In genomic region chr1:23902611-23903278, GRCh38 we compare ENCODE assay signal across 11 cellular contexts. TPM values are rescaled to one million over a fixed set of nuclear protein-coding genes. Genes with fewer than 3 reads are reported as not detected.
DNase-seq lines count a peak whose midpoint lies in the region; ATAC-seq lines count a peak whose summit lies in the region.
"Had no signal": no experiment of that assay in that cellular context is flagged by ENCODE, and none has a peak within 500 bp of the region (broad histone marks: within the 10 kb centered on the region; RNA-seq: fewer than 3 reads in every experiment).

No MANE protein-coding gene starts in this region.

- no peak overlapping the region for H3K18ac ChIP-seq in mesendoderm (ENCODE audit: low read length)

- 13 to 14% methylated on average over 78 of the region's 78 CpGs for WGBS in ectodermal cell, 2 experiments
- no CpG with 5 or more reads among the region's 78 CpGs for WGBS in mesendoderm (ENCODE audit: extremely low coverage, insufficient coverage, low lambda C conversion rate)

- H3K36me3 ChIP-seq in ectodermal cell (ENCODE audit: control insufficient read depth, insufficient read depth, low read length), result no peaks in the 10 kb centered on the region
- no peaks in the 10 kb centered on the region for H3K36me3 ChIP-seq in mesendoderm (ENCODE audit: control insufficient read depth, insufficient read depth, low read length)
- no peaks in the 10 kb centered on the region for H3K36me3 ChIP-seq in subcutaneous abdominal adipose tissue (ENCODE audit: control insufficient read depth in 5 of 5, insufficient read depth in 5 of 5, low read length in 5 of 5)
- H3K36me3 ChIP-seq: uterus had no signal

- no peak overlapping the region for H3K4me3 Mint-ChIP-seq in activated CD8-positive, alpha-beta T cell treated with anti-CD3 and anti-CD28 coated beads, Interleukin-2, amount 10 ng/mL, durations not matched to agents 7 days and 5 days

- no peak overlapping the region for H4K8ac ChIP-seq in mesendoderm (ENCODE audit: low read depth, low read length)

- H3K9ac ChIP-seq in mesendoderm (ENCODE audit: low read length), result no peak overlapping the region
- H3K9ac ChIP-seq in subcutaneous abdominal adipose tissue (ENCODE audit: low read length in 5 of 5), result no peak overlapping the region

- H2BK15ac ChIP-seq in mesendoderm (replicated peaks; ENCODE audit: low read depth), result no peak overlapping the region

- H3K4me3 ChIP-seq in ectodermal cell (ENCODE audit: insufficient read depth, low read depth, low read length) (peak overlapping the region; percentile 34), mesendoderm (ENCODE audit: low read length) (no peak overlapping the region), subcutaneous abdominal adipose tissue (ENCODE audit: low read depth in 1 of 5, low read length in 5 of 5) (peak overlapping the region in 4 of 5 donors; percentile 17 to 51 (median 40))

- peak overlapping the region; percentile 34 for H3K56ac ChIP-seq in mesendoderm (ENCODE audit: low read length)

- H3K79me1 ChIP-seq in mesendoderm (ENCODE audit: low read length), result no peaks in the 10 kb centered on the region

- H3K23ac ChIP-seq in mesendoderm (ENCODE audit: low read length), result no peak overlapping the region

- H3K36me3 Mint-ChIP-seq in activated CD8-positive, alpha-beta T cell treated with anti-CD3 and anti-CD28 coated beads, Interleukin-2, amount 10 ng/mL, durations not matched to agents 7 days and 5 days (ENCODE audit: low read depth), result peaks cover 14% of the 10 kb centered on the region

- no peaks in the 10 kb centered on the region for H3K9me3 Mint-ChIP-seq in activated CD8-positive, alpha-beta T cell treated with anti-CD3 and anti-CD28 coated beads, Interleukin-2, amount 10 ng/mL, durations not matched to agents 7 days and 5 days (ENCODE audit: insufficient read depth)

- H2AK5ac ChIP-seq in mesendoderm (ENCODE audit: low read length), result no peak overlapping the region

- H3K79me2 ChIP-seq in mesendoderm (ENCODE audit: control insufficient read depth, insufficient read depth, low read length), result no peaks in the 10 kb centered on the region

- peak overlapping the region; percentile 46 for H3K4me2 ChIP-seq in mesendoderm (ENCODE audit: low read length)

- peaks cover 48% of the 10 kb centered on the region for H3K27me3 ChIP-seq in ectodermal cell (ENCODE audit: control insufficient read depth, insufficient read depth, low read length, poor library complexity, severe bottlenecking)
- H3K27me3 ChIP-seq in mesendoderm (ENCODE audit: insufficient read depth, low read length, poor library complexity), result peaks cover 14% of the 10 kb centered on the region
- H3K27me3 ChIP-seq in subcutaneous abdominal adipose tissue (ENCODE audit: control insufficient read depth in 5 of 5, insufficient read depth in 4 of 5, low read length in 5 of 5), result peaks cover 9 to 29% (median 20%) of the 10 kb centered on the region in 5 donors

- no peak for ATAC-seq in activated CD8-positive, alpha-beta T cell treated with anti-CD3 and anti-CD28 coated beads, Interleukin-2, amount 10 ng/mL, durations not matched to agents 7 days and 5 days

- no peaks in the 10 kb centered on the region for H3K9me3 ChIP-seq in ectodermal cell (ENCODE audit: control insufficient read depth, low read length)
- no peaks in the 10 kb centered on the region for H3K9me3 ChIP-seq in subcutaneous abdominal adipose tissue (ENCODE audit: control insufficient read depth in 5 of 5, low read length in 5 of 5)
- H3K9me3 ChIP-seq: uterus had no signal

- H3K27ac ChIP-seq in ectodermal cell (ENCODE audit: insufficient read depth, low read depth, low read length, poor library complexity, severe bottlenecking) (no peak overlapping the region), mesendoderm (ENCODE audit: low read depth, low read length) (no peak overlapping the region), subcutaneous abdominal adipose tissue (ENCODE audit: low read depth, low read length) (no peak overlapping the region)
- H3K27ac ChIP-seq: uterus had no signal

- peaks cover 47% of the 10 kb centered on the region for H3K4me1 Mint-ChIP-seq in activated CD8-positive, alpha-beta T cell treated with anti-CD3 and anti-CD28 coated beads, Interleukin-2, amount 10 ng/mL, durations not matched to agents 7 days and 5 days (ENCODE audit: low read depth)

- CTCF ChIA-PET in activated CD8-positive, alpha-beta T cell treated with anti-CD3 and anti-CD28 coated beads, Interleukin-2, amount 10 ng/mL, durations not matched to agents 7 days and 5 days (lab: Charles Lee), result interaction anchor here (1.9 kb wide), 1 partner anchor 14 kb away, joined by 8 read pairs; no protein-coding TSS in a partner anchor

- H3K4me1 ChIP-seq in ectodermal cell (ENCODE audit: control insufficient read depth, insufficient read depth, low read length), result peaks cover 5% of the 10 kb centered on the region
- H3K4me1 ChIP-seq in mesendoderm (ENCODE audit: control insufficient read depth, low read depth, low read length), result peaks cover 2% of the 10 kb centered on the region
- peaks cover 0 to 10% (median 4%) of the 10 kb centered on the region in 5 donors for H3K4me1 ChIP-seq in subcutaneous abdominal adipose tissue (ENCODE audit: control insufficient read depth in 5 of 5, insufficient read depth in 5 of 5, low read length in 5 of 5)

- POLR2A ChIA-PET in activated CD8-positive, alpha-beta T cell treated with anti-CD3 and anti-CD28 coated beads, Interleukin-2, amount 10 ng/mL, durations not matched to agents 7 days and 5 days (lab: Charles Lee), result no interaction called here

- H2BK5ac ChIP-seq in mesendoderm (ENCODE audit: low read length), result no peak overlapping the region

- H3K27me3 Mint-ChIP-seq in activated CD8-positive, alpha-beta T cell treated with anti-CD3 and anti-CD28 coated beads, Interleukin-2, amount 10 ng/mL, durations not matched to agents 7 days and 5 days (ENCODE audit: low read depth), result peaks cover 18% of the 10 kb centered on the region

- no peak overlapping the region for H3K4ac ChIP-seq in mesendoderm (ENCODE audit: low read depth, low read length)

- no peak overlapping the region for H2BK120ac ChIP-seq in mesendoderm (ENCODE audit: low read depth, low read length)

- DNase-seq in NCI-H128 (lab: John Stamatoyannopoulos, UW; ENCODE audit: unreplicated experiment), result peak; percentile 3
- DNase-seq in mesendoderm, result no peak
- DNase-seq in activated CD8-positive, alpha-beta T cell treated with anti-CD3 and anti-CD28 coated beads, Interleukin-2, amount 10 ng/mL, durations not matched to agents 7 days and 5 days, result no peak
- no peak for DNase-seq in stimulated activated CD4-positive, alpha-beta T cell treated with anti-CD3 and anti-CD28 coated beads, Interleukin-4, amount 100 ng/mL, for 24 hours
- DNase-seq in NCI-H526 treated with DMSO at 0.1 percent for 48 hours (lab: John Stamatoyannopoulos, UW), result no peak
- DNase-seq: activated gamma-delta T cell treated with Interleukin-2 at 50 U/mL for 16 hours; NCI-H524 treated with DMSO at 0.1 percent for 48 hours; stimulated activated CD4-positive, alpha-beta T cell treated with anti-CD3 and anti-CD28 coated beads, Interleukin-15, amount 100 ng/mL, for 24 hours; uterus had no signal

- no peak overlapping the region for H4K5ac ChIP-seq in mesendoderm (ENCODE audit: low read length)

- no peak overlapping the region for H3K27ac Mint-ChIP-seq in activated CD8-positive, alpha-beta T cell treated with anti-CD3 and anti-CD28 coated beads, Interleukin-2, amount 10 ng/mL, durations not matched to agents 7 days and 5 days

RNA-seq across cellular contexts. Expression of gene CNR2, which starts 10.4 kb away (rescaled TPM):
- not detected for polyA plus RNA-seq in ectodermal cell (2013, experiment 1 of 4)
- not detected for polyA plus RNA-seq in ectodermal cell (2013, experiment 2 of 4)
- not detected for polyA plus RNA-seq in ectodermal cell (2013, experiment 3 of 4)
- polyA plus RNA-seq in ectodermal cell (2013, experiment 4 of 4), result not detected
- not detected for polyA plus RNA-seq in mesendoderm (2013, experiment 1 of 2)
- not detected for polyA plus RNA-seq in mesendoderm (2013, experiment 2 of 2)
- 1 to 10 TPM; 3.4 to 3.7 TPM for total RNA-seq in activated CD8-positive, alpha-beta T cell treated with anti-CD3 and anti-CD28 coated beads, Interleukin-2, amount 10 ng/mL, durations not matched to agents 7 days and 5 days

RNA-seq across cellular contexts. Expression of gene FUCA1, which starts 34.7 kb away (rescaled TPM):
- 8.4 TPM for polyA plus RNA-seq in ectodermal cell (2013, experiment 1 of 4)
- 8.5 TPM for polyA plus RNA-seq in ectodermal cell (2013, experiment 2 of 4)
- 8.3 TPM for polyA plus RNA-seq in ectodermal cell (2013, experiment 3 of 4)
- polyA plus RNA-seq in ectodermal cell (2013, experiment 4 of 4), result 8.7 TPM
- 2.4 TPM for polyA plus RNA-seq in mesendoderm (2013, experiment 1 of 2)
- polyA plus RNA-seq in mesendoderm (2013, experiment 2 of 2), result 2.3 TPM
- total RNA-seq in activated CD8-positive, alpha-beta T cell treated with anti-CD3 and anti-CD28 coated beads, Interleukin-2, amount 10 ng/mL, durations not matched to agents 7 days and 5 days, result 1 to 10 TPM; 7.1 to 7.3 TPM

RNA-seq across cellular contexts. Expression of gene PNRC2, which starts 56.9 kb away (rescaled TPM):
- 198 TPM for polyA plus RNA-seq in ectodermal cell (2013, experiment 1 of 4)
- 201 TPM for polyA plus RNA-seq in ectodermal cell (2013, experiment 2 of 4)
- polyA plus RNA-seq in ectodermal cell (2013, experiment 3 of 4), result 189 TPM
- polyA plus RNA-seq in ectodermal cell (2013, experiment 4 of 4), result 178 TPM
- polyA plus RNA-seq in mesendoderm (2013, experiment 1 of 2), result 146 TPM
- 145 TPM for polyA plus RNA-seq in mesendoderm (2013, experiment 2 of 2)
- total RNA-seq in activated CD8-positive, alpha-beta T cell treated with anti-CD3 and anti-CD28 coated beads, Interleukin-2, amount 10 ng/mL, durations not matched to agents 7 days and 5 days, result 100 to 1,000 TPM; 129 to 134 TPM
